In the genomic region with DNA sequence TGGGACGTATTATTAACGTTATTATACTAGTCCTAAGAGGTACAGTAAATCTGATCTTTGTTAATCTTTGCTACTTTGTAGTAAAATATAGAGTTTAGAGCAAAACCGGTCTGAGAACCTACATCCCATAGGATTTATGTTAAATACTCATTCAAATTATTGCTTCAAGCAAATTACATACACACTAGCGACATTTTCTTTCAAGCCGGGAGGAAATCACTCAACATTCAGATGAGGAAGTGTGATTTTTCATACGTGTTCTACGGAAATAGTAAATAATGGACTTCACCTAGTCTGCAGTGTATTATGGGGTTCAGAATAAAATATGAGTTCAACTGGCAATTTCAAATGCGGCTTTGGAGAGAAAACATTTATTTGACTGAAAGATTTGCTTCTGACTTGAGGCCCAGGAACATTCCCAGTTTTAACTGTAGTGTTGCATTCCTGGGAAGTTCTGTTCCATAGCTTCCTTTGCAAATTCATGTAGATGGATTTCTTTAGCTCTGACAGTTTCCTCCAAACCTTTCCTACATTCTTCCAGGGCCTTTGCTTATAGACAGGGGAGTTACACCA, we compare ENCODE assay signal across 3 cellular contexts.
A peak's percentile ranks its signal among the peaks of the same experiment; 100 is the strongest.
TF ChIP-seq lines count a peak whose summit lies in the region.

No MANE protein-coding gene starts in this region.

TF ChIP-seq in SK-N-SH, 30 proteins besides CTCF, POLR2A, EP300 and RAD21 (continued from another document):
- TF ChIP-seq, protein P1, sequence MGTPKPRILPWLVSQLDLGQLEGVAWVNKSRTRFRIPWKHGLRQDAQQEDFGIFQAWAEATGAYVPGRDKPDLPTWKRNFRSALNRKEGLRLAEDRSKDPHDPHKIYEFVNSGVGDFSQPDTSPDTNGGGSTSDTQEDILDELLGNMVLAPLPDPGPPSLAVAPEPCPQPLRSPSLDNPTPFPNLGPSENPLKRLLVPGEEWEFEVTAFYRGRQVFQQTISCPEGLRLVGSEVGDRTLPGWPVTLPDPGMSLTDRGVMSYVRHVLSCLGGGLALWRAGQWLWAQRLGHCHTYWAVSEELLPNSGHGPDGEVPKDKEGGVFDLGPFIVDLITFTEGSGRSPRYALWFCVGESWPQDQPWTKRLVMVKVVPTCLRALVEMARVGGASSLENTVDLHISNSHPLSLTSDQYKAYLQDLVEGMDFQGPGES (IDR thresholded peaks at IDR 0.05; ENCODE audit: low read depth, low read length) = no peak
- no peak for TF ChIP-seq RFX5 (IDR thresholded peaks at IDR 0.05; ENCODE audit: low read length)
- no peak for TF ChIP-seq TAF1 (IDR thresholded peaks at IDR 0.05; ENCODE audit: borderline replicate concordance, low read depth, low read length)
- no peak for TF ChIP-seq MXI1 (IDR thresholded peaks at IDR 0.05; ENCODE audit: low read depth, low read length)
- no peak for TF ChIP-seq SMC3 (IDR thresholded peaks at IDR 0.05; ENCODE audit: low read depth, low read length)
- no peak for TF ChIP-seq NFIC (IDR thresholded peaks at IDR 0.05; ENCODE audit: borderline replicate concordance)

TF ChIP-seq in SK-N-SH treated with all-trans-retinoic acid at 6 μM for 48 hours, 23 proteins besides CTCF, POLR2A, EP300 and RAD21 (continued from another document):
- TF ChIP-seq ZNF8 (CRISPR knock-in tag; IDR thresholded peaks at IDR 0.05) (no peak), CSRNP3 (CRISPR knock-in tag; IDR thresholded peaks at IDR 0.05) (no peak), OSR1 (CRISPR knock-in tag; IDR thresholded peaks at IDR 0.05) (no peak), ESRRG (CRISPR knock-in tag; IDR thresholded peaks at IDR 0.05) (no peak), RARB (CRISPR knock-in tag; IDR thresholded peaks at IDR 0.05) (no peak), TOX (CRISPR knock-in tag; IDR thresholded peaks at IDR 0.05; ENCODE audit: borderline replicate concordance) (no peak), ZFP3 (CRISPR knock-in tag; IDR thresholded peaks at IDR 0.05) (no peak), ARNTL (CRISPR knock-in tag; IDR thresholded peaks at IDR 0.05; ENCODE audit: borderline replicate concordance, low read depth) (no peak), ZNF565 (CRISPR knock-in tag; conservative IDR thresholded peaks at IDR 0.05; ENCODE audit: low read depth) (no peak), SNAI2 (CRISPR knock-in tag; IDR thresholded peaks at IDR 0.05) (no peak), GLIS3 (CRISPR knock-in tag; IDR thresholded peaks at IDR 0.05) (no peak), PPARA (CRISPR knock-in tag; IDR thresholded peaks at IDR 0.05; ENCODE audit: borderline replicate concordance) (no peak), BACH2 (CRISPR knock-in tag; IDR thresholded peaks at IDR 0.05; ENCODE audit: borderline replicate concordance) (no peak), TSHZ2 (CRISPR knock-in tag; IDR thresholded peaks at IDR 0.05) (no peak)

TF ChIP-seq in GM23338, 12 proteins besides CTCF, POLR2A, EP300 and RAD21 (continued from another document):
- no peak for TF ChIP-seq ZNF462 (CRISPR knock-in tag; IDR thresholded peaks at IDR 0.05)
- TF ChIP-seq EZH2 (IDR thresholded peaks at IDR 0.05; ENCODE audit: low read depth, unreplicated experiment) = peak; percentile 62
- no peak for TF ChIP-seq STAT1 (IDR thresholded peaks at IDR 0.05; ENCODE audit: unreplicated experiment)
- TF ChIP-seq POLR2AphosphoS5 (IDR thresholded peaks at IDR 0.05; ENCODE audit: low read depth) = no peak
